Comparison of ENCODE assay signal across 20 cellular contexts in the genomic region with DNA sequence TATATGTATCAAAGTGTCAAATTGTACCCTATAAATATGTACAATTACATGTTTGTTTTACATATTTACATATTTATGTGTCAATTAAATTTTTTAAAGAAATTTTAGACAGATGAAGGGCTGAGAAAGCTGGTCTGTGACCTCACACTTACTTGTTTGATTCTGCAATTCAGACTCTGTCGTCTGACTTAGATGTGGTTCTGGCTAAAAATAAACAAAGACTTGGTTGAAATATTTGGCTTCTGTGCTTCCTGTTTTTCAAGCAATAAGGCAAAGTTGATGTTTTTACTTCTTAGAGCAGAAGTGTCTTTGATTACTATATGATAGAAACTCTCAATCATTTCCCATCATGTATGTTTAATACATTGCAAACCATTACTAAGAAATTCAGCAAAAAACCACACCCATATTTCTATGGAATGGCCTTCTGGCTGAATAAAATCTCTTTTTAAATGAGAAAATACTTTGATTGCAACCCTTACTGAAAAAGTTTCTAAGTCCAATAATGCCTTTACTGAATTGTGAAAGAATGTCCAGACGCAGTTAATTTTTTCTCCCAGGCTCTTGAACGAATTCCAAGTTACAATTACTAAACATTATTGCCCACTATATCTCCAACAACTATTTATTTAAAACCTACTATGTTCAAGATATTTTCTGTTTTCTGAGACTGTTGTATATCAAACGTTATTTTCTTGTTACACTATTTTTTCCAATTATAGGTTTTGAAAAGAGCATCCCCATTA. TPM values are rescaled to one million over a fixed set of nuclear protein-coding genes. Genes with fewer than 3 reads are reported as not detected.
DNase-seq lines count a peak whose midpoint lies in the region; ATAC-seq, FAIRE-seq and TF ChIP-seq lines count a peak whose summit lies in the region.
"Had no signal": no experiment of that assay in that cellular context is flagged by ENCODE, and none has a peak within 500 bp of the region (broad histone marks: within the 10 kb centered on the region; RNA-seq: fewer than 3 reads in every experiment).

No MANE protein-coding gene starts in this region.

- H3K27me3 ChIP-seq in astrocyte (ENCODE audit: insufficient read depth, low read length) (no peaks in the 10 kb centered on the region), PC-3 (ENCODE audit: low read length) (peaks cover 22% of the 10 kb centered on the region)
- H3K27me3 ChIP-seq: gastrocnemius medialis had no signal

- peak; percentile 34 for FAIRE-seq in astrocyte (lab: Jason Lieb, UNC)

- peaks cover 2% of the 10 kb centered on the region for H3K9me3 Mint-ChIP-seq in astrocyte (ENCODE audit: unreplicated experiment)
- no peaks in the 10 kb centered on the region for H3K9me3 Mint-ChIP-seq in activated T-helper 1 cell treated with anti-CD3 and anti-CD28 coated beads, Interleukin-12 subunit alpha, Interleukin-12 subunit beta, Interleukin-2, Interleukin-4 antibody, amounts not matched to agents 30 ng/mL and 10 ng/mL and 1 ng/mL, durations not matched to agents 14 hours and 24 hours and 36 hours
- H3K9me3 Mint-ChIP-seq: activated T-helper 17 cell treated with anti-CD3 and anti-CD28 coated beads, Interleukin-2, amount 50 U/mL, for 72 hours; endodermal cell had no signal

- no peak overlapping the region for H3K27ac Mint-ChIP-seq in astrocyte (ENCODE audit: unreplicated experiment)
- no peak overlapping the region for H3K27ac Mint-ChIP-seq in activated T-helper 1 cell treated with anti-CD3 and anti-CD28 coated beads, Interleukin-12 subunit alpha, Interleukin-12 subunit beta, Interleukin-2, Interleukin-4 antibody, amounts not matched to agents 30 ng/mL and 10 ng/mL and 1 ng/mL, durations not matched to agents 14 hours and 24 hours and 36 hours
- H3K27ac Mint-ChIP-seq: activated T-helper 17 cell treated with anti-CD3 and anti-CD28 coated beads, Interleukin-2, amount 50 U/mL, for 72 hours; CD4-positive, alpha-beta memory T cell; endodermal cell; stimulated activated memory B cell treated with anti-CD40 and anti-IgM and Interleukin-4, amounts not matched to agents 10 μg/mL and 1 μg/mL and 100 μg/mL, for 72 hours; type B pancreatic cell had no signal

- H3K9me3 ChIP-seq in astrocyte (ENCODE audit: insufficient read depth, low read depth, low read length) (no peaks in the 10 kb centered on the region), PC-3 (ENCODE audit: low read length) (no peaks in the 10 kb centered on the region)
- H3K9me3 ChIP-seq: gastrocnemius medialis, HAP-1, psoas muscle had no signal

- no peaks in the 10 kb centered on the region for H3K4me1 Mint-ChIP-seq in astrocyte (ENCODE audit: low read depth, unreplicated experiment)
- no peaks in the 10 kb centered on the region for H3K4me1 Mint-ChIP-seq in activated T-helper 1 cell treated with anti-CD3 and anti-CD28 coated beads, Interleukin-12 subunit alpha, Interleukin-12 subunit beta, Interleukin-2, Interleukin-4 antibody, amounts not matched to agents 30 ng/mL and 10 ng/mL and 1 ng/mL, durations not matched to agents 14 hours and 24 hours and 36 hours (ENCODE audit: low read depth)
- H3K4me1 Mint-ChIP-seq: activated T-helper 17 cell treated with anti-CD3 and anti-CD28 coated beads, Interleukin-2, amount 50 U/mL, for 72 hours; endodermal cell; stimulated activated memory B cell treated with anti-CD40 and anti-IgM and Interleukin-4, amounts not matched to agents 10 μg/mL and 1 μg/mL and 100 μg/mL, for 72 hours had no signal

- H3K4me3 ChIP-seq in astrocyte (ENCODE audit: insufficient read depth, low read depth, low read length) = no peak overlapping the region
- no peak overlapping the region for H3K4me3 ChIP-seq in PC-3 (ENCODE audit: low read length)
- H3K4me3 ChIP-seq: gastrocnemius medialis, HAP-1, psoas muscle had no signal

- CTCF ChIA-PET in GM10248 (lab: Yijun Ruan, JAX) (no interaction called here), PC-3 (lab: Charles Lee) (no interaction called here)

- H3K27ac ChIP-seq in astrocyte (ENCODE audit: low read depth, low read length) (no peak overlapping the region), PC-3 (ENCODE audit: low read length) (no peak overlapping the region)
- H3K27ac ChIP-seq: psoas muscle had no signal

- H3K79me2 ChIP-seq in astrocyte (ENCODE audit: insufficient read depth, low read length) (no peaks in the 10 kb centered on the region), PC-3 (ENCODE audit: low read length) (no peaks in the 10 kb centered on the region)

- H3K36me3 Mint-ChIP-seq in astrocyte (ENCODE audit: low read depth, unreplicated experiment) = no peaks in the 10 kb centered on the region
- H3K36me3 Mint-ChIP-seq in activated T-helper 1 cell treated with anti-CD3 and anti-CD28 coated beads, Interleukin-12 subunit alpha, Interleukin-12 subunit beta, Interleukin-2, Interleukin-4 antibody, amounts not matched to agents 30 ng/mL and 10 ng/mL and 1 ng/mL, durations not matched to agents 14 hours and 24 hours and 36 hours (ENCODE audit: low read depth) = no peaks in the 10 kb centered on the region
- H3K36me3 Mint-ChIP-seq: CD4-positive, alpha-beta memory T cell; stimulated activated memory B cell treated with anti-CD40 and anti-IgM and Interleukin-4, amounts not matched to agents 10 μg/mL and 1 μg/mL and 100 μg/mL, for 72 hours; type B pancreatic cell had no signal

- no peak for DNase-seq in left ventricle myocardium superior
- no peak for DNase-seq in Right ventricle myocardium inferior (ENCODE audit: missing footprints)
- DNase-seq in astrocyte (ENCODE audit: low read depth) = no peak
- DNase-seq in myocyte (ENCODE audit: low read depth) = peak; percentile 29
- DNase-seq in GM10248 (ENCODE audit: extremely low spot score) = no peak
- DNase-seq in activated T-helper 1 cell treated with anti-CD3 and anti-CD28 coated beads, Interleukin-12 subunit alpha, Interleukin-12 subunit beta, Interleukin-2, Interleukin-4 antibody, amounts not matched to agents 30 ng/mL and 10 ng/mL and 1 ng/mL, durations not matched to agents 14 hours and 24 hours and 36 hours (ENCODE audit: low spot score) = no peak
- no peak for DNase-seq in PC-3
- DNase-seq in NOMO-1 treated with DMSO at 0.1 percent for 48 hours (lab: John Stamatoyannopoulos, UW; ENCODE audit: unreplicated experiment) = no peak
- DNase-seq: CD4-positive, alpha-beta memory T cell; central memory CD4-positive, alpha-beta T cell; endodermal cell; gastrocnemius medialis; KG1; NCI-H146; NCI-H2227 treated with DMSO at 0.1 percent for 48 hours; psoas muscle had no signal

- ATAC-seq in left ventricle myocardium superior (peak; percentile 52), Right ventricle myocardium inferior (no peak), PC-3 (no peak)
- ATAC-seq: activated T-helper 17 cell treated with anti-CD3 and anti-CD28 coated beads, Interleukin-2, amount 50 U/mL, for 72 hours; gastrocnemius medialis; psoas muscle; stimulated activated memory B cell treated with anti-CD40 and anti-IgM and Interleukin-4, amounts not matched to agents 10 μg/mL and 1 μg/mL and 100 μg/mL, for 72 hours had no signal

- H3K4me3 Mint-ChIP-seq in astrocyte (ENCODE audit: unreplicated experiment) = no peak overlapping the region
- H3K4me3 Mint-ChIP-seq in activated T-helper 1 cell treated with anti-CD3 and anti-CD28 coated beads, Interleukin-12 subunit alpha, Interleukin-12 subunit beta, Interleukin-2, Interleukin-4 antibody, amounts not matched to agents 30 ng/mL and 10 ng/mL and 1 ng/mL, durations not matched to agents 14 hours and 24 hours and 36 hours = no peak overlapping the region
- H3K4me3 Mint-ChIP-seq: activated T-helper 17 cell treated with anti-CD3 and anti-CD28 coated beads, Interleukin-2, amount 50 U/mL, for 72 hours; CD4-positive, alpha-beta memory T cell; endodermal cell; stimulated activated memory B cell treated with anti-CD40 and anti-IgM and Interleukin-4, amounts not matched to agents 10 μg/mL and 1 μg/mL and 100 μg/mL, for 72 hours; type B pancreatic cell had no signal

- no peaks in the 10 kb centered on the region for H3K27me3 Mint-ChIP-seq in astrocyte (ENCODE audit: low read depth, unreplicated experiment)
- peaks cover 2% of the 10 kb centered on the region for H3K27me3 Mint-ChIP-seq in activated T-helper 1 cell treated with anti-CD3 and anti-CD28 coated beads, Interleukin-12 subunit alpha, Interleukin-12 subunit beta, Interleukin-2, Interleukin-4 antibody, amounts not matched to agents 30 ng/mL and 10 ng/mL and 1 ng/mL, durations not matched to agents 14 hours and 24 hours and 36 hours (ENCODE audit: insufficient read depth)
- H3K27me3 Mint-ChIP-seq: stimulated activated memory B cell treated with anti-CD40 and anti-IgM and Interleukin-4, amounts not matched to agents 10 μg/mL and 1 μg/mL and 100 μg/mL, for 72 hours had no signal

- no peak overlapping the region for H3K9ac ChIP-seq in astrocyte (ENCODE audit: low read length)
- no peak overlapping the region for H3K9ac ChIP-seq in PC-3 (ENCODE audit: low read length)

- TF ChIP-seq CTCF in astrocyte (IDR thresholded peaks at IDR 0.05; ENCODE audit: insufficient read depth, low read depth, low read length) (no peak), GM10248 (IDR thresholded peaks at IDR 0.05; ENCODE audit: control extremely low read depth, extremely low read depth, low read depth, missing control alignments) (no peak), PC-3 (conservative IDR thresholded peaks at IDR 0.05; ENCODE audit: low read depth, low read length) (no peak)

- no peak overlapping the region for H2AFZ ChIP-seq in astrocyte (ENCODE audit: low read depth, low read length)
- no peak overlapping the region for H2AFZ ChIP-seq in PC-3 (ENCODE audit: low read length)

- H3K4me2 ChIP-seq in astrocyte (ENCODE audit: low read length) = no peak overlapping the region
- H3K4me2 ChIP-seq in PC-3 (ENCODE audit: low read length) = no peak overlapping the region

- intact Hi-C loops in left ventricle myocardium superior (cut with micrococcal nuclease) (no loop called here), Right ventricle myocardium inferior (cut with DNase I) (loop anchor here (5.0 kb wide), 1 partner anchor 947 kb away; no protein-coding TSS in a partner anchor), PC-3 (cut with micrococcal nuclease) (no loop called here)
- intact Hi-C loops in activated T-helper 1 cell treated with anti-CD3 and anti-CD28 coated beads, Interleukin-12 subunit alpha, Interleukin-12 subunit beta, Interleukin-2, Interleukin-4 antibody, amounts not matched to agents 30 ng/mL and 10 ng/mL and 1 ng/mL, durations not matched to agents 14 hours and 24 hours and 36 hours (cut with micrococcal nuclease) = no loop called here

- no peaks in the 10 kb centered on the region for H4K20me1 ChIP-seq in astrocyte (ENCODE audit: insufficient read depth, low read length)
- H4K20me1 ChIP-seq in PC-3 (ENCODE audit: low read length) = no peaks in the 10 kb centered on the region

- no peaks in the 10 kb centered on the region for H3K4me1 ChIP-seq in astrocyte (ENCODE audit: insufficient read depth, low read length)
- no peaks in the 10 kb centered on the region for H3K4me1 ChIP-seq in PC-3 (ENCODE audit: insufficient read depth, low read length)
- H3K4me1 ChIP-seq: HAP-1 had no signal

- POLR2A ChIA-PET in GM10248 (lab: Yijun Ruan, JAX) (no interaction called here), PC-3 (lab: Charles Lee; ENCODE audit: unreplicated experiment) (no interaction called here)

- no TSS peak for BruUV-seq in PC-3 (replicated peaks; lab: Mats Ljungman, UMichigan)

- H3K36me3 ChIP-seq in astrocyte (ENCODE audit: insufficient read depth, low read length) = no peaks in the 10 kb centered on the region
- H3K36me3 ChIP-seq in PC-3 (ENCODE audit: low read depth, low read length) = no peaks in the 10 kb centered on the region
- H3K36me3 ChIP-seq: gastrocnemius medialis, HAP-1 had no signal

- H3F3A ChIP-seq in PC-3 (ENCODE audit: low read length, unreplicated experiment) = no peaks in the 10 kb centered on the region

- no peaks in the 10 kb centered on the region for H3K9me2 ChIP-seq in PC-3 (replicated peaks; ENCODE audit: low read length)

RNA-seq across cellular contexts. Expression of gene PRKG1, which starts 59.4 kb away (rescaled TPM):
- total RNA-seq in left ventricle myocardium superior = 24.9 TPM
- total RNA-seq in Right ventricle myocardium inferior = 28.1 TPM
- total RNA-seq in astrocyte = 2.8 and 3.1 TPM in 2 replicates
- total RNA-seq in myocyte = 14.8 and 26.7 TPM in 2 replicates
- 7.8 TPM for polyA plus RNA-seq in myocyte (2012)
- not detected in 2 replicates for total RNA-seq in activated T-helper 1 cell treated with anti-CD3 and anti-CD28 coated beads, Interleukin-12 subunit alpha, Interleukin-12 subunit beta, Interleukin-2, Interleukin-4 antibody, amounts not matched to agents 30 ng/mL and 10 ng/mL and 1 ng/mL, durations not matched to agents 14 hours and 24 hours and 36 hours
- 6.3 and 7.4 TPM in 2 replicates for total RNA-seq in PC-3 (2014; rRNA removed)
- polyA plus RNA-seq: CD4-positive, alpha-beta memory T cell had no signal
